In genomic region chr12:117113231-117113630, GRCh38 we compare ENCODE assay signal across 31 cellular contexts. TPM values are rescaled to one million over a fixed set of nuclear protein-coding genes. Genes with fewer than 3 reads are reported as not detected.
"Had no signal": no experiment of that assay in that cellular context is flagged by ENCODE, and none has a peak within 500 bp of the region (broad histone marks: within the 10 kb centered on the region; RNA-seq: fewer than 3 reads in every experiment).

No MANE protein-coding gene starts in this region.

- H3K4me3 Mint-ChIP-seq: naive thymus-derived CD8-positive, alpha-beta T cell; nephron; neural crest cell; stimulated activated naive B cell treated with anti-CD40 and anti-IgM and Interleukin-4, amounts not matched to agents 10 μg/mL and 1 μg/mL and 100 μg/mL, for 72 hours had no signal

- H3K27me3 ChIP-seq: hepatocyte, right atrium auricular region, right lobe of liver, testis, thyroid gland, transverse colon, upper lobe of left lung, vagina had no signal

- ATAC-seq: left cardiac atrium; left lobe of liver; left ventricle myocardium superior; lower lobe of right lung; naive thymus-derived CD8-positive, alpha-beta T cell; right lobe of liver; stimulated activated naive B cell treated with anti-CD40 and anti-IgM and Interleukin-4, amounts not matched to agents 10 μg/mL and 1 μg/mL and 100 μg/mL, for 72 hours; stimulated activated naive CD8-positive, alpha-beta T cell treated with anti-CD3 and anti-CD28 coated beads, Interleukin-15, Interleukin-2, amounts not matched to agents 100 U/mL and 50 U/mL, for 24 hours had no signal

- H3K36me3 ChIP-seq: lower lobe of right lung, neutrophil, right atrium auricular region, right lobe of liver, stomach, thyroid gland, transverse colon, upper lobe of left lung, vagina had no signal

- H3K27ac ChIP-seq: hepatocyte, lower lobe of right lung, neutrophil, parathyroid adenoma, right atrium auricular region, right lobe of liver, stomach, testis, thyroid gland, transverse colon, upper lobe of left lung, vagina had no signal

- H3K27me3 Mint-ChIP-seq: progenitor cell of endocrine pancreas had no signal

- H3K36me3 Mint-ChIP-seq: naive thymus-derived CD8-positive, alpha-beta T cell; stimulated activated naive B cell treated with anti-CD40 and anti-IgM and Interleukin-4, amounts not matched to agents 10 μg/mL and 1 μg/mL and 100 μg/mL, for 72 hours had no signal

- H3K4me1 ChIP-seq: right lobe of liver, transverse colon, vagina had no signal

- H3K9me3 Mint-ChIP-seq: naive thymus-derived CD8-positive, alpha-beta T cell; nephron; neural crest cell; stimulated activated naive B cell treated with anti-CD40 and anti-IgM and Interleukin-4, amounts not matched to agents 10 μg/mL and 1 μg/mL and 100 μg/mL, for 72 hours had no signal

- H3K9me3 ChIP-seq: lower lobe of right lung, neutrophil, right atrium auricular region, right lobe of liver, stomach, testis, thyroid gland, transverse colon, upper lobe of left lung, vagina had no signal

- H3K27ac Mint-ChIP-seq: naive thymus-derived CD8-positive, alpha-beta T cell; progenitor cell of endocrine pancreas; stimulated activated naive B cell treated with anti-CD40 and anti-IgM and Interleukin-4, amounts not matched to agents 10 μg/mL and 1 μg/mL and 100 μg/mL, for 72 hours had no signal

- H3K4me1 Mint-ChIP-seq: naive thymus-derived CD8-positive, alpha-beta T cell had no signal

- DNase-seq: kidney glomerular epithelial cell; left cardiac atrium; left ventricle myocardium superior; lower lobe of right lung; mammary epithelial cell; mesenchymal stem cell; occipital lobe; right lobe of liver; stimulated activated CD4-positive, alpha-beta T cell treated with anti-CD3 and anti-CD28 coated beads, Interleukin-1b, Interleukin-23, amount 100 ng/mL, for 48 hours; stimulated activated CD4-positive, alpha-beta T cell treated with anti-CD3 and anti-CD28 coated beads, Interleukin-2, amount 100 ng/mL, for 48 hours; stimulated activated CD4-positive, alpha-beta T cell treated with anti-CD3 and anti-CD28 coated beads, Interleukin-4, amount 100 ng/mL, for 4 hours; stimulated activated CD8-positive, alpha-beta memory T cell treated with anti-CD3 and anti-CD28 coated beads, Interleukin-4, amount 100 ng/mL, for 48 hours; stimulated activated naive B cell treated with anti-CD40 and anti-IgM and Interleukin-4, amounts not matched to agents 10 μg/mL and 1 μg/mL and 100 μg/mL, for 72 hours; stimulated activated naive CD8-positive, alpha-beta T cell treated with anti-CD3 and anti-CD28 coated beads, Interleukin-15, Interleukin-2, amounts not matched to agents 100 U/mL and 50 U/mL, for 24 hours; stomach; testis; thyroid gland; transverse colon; upper lobe of left lung had no signal

- H3K4me3 ChIP-seq: hepatocyte, lower lobe of right lung, right atrium auricular region, right lobe of liver, smooth muscle cell, stomach, testis, thyroid gland, transverse colon, upper lobe of left lung, vagina had no signal

RNA-seq across cellular contexts. Expression of gene TESC, which starts 14.0 kb away (rescaled TPM):
- total RNA-seq: naive thymus-derived CD8-positive, alpha-beta T cell; osteocyte had no signal
- polyA plus RNA-seq: mammary epithelial cell had no signal
